17 cellular contexts compared by ENCODE assay signal in genomic region chr1:3593745-3594144, GRCh38. TPM values are rescaled to one million over a fixed set of nuclear protein-coding genes. Genes with fewer than 3 reads are reported as not detected.
DNase-seq lines count a peak whose midpoint lies in the region; ATAC-seq, FAIRE-seq and TF ChIP-seq lines count a peak whose summit lies in the region.
"Had no signal": no experiment of that assay in that cellular context is flagged by ENCODE, and none has a peak within 500 bp of the region (broad histone marks: within the 10 kb centered on the region; RNA-seq: fewer than 3 reads in every experiment).

No MANE protein-coding gene starts in this region.

- FAIRE-seq in endothelial cell of umbilical vein (lab: Jason Lieb, UNC) = peak; percentile 58
- FAIRE-seq: G401.6 had no signal

- peak overlapping the region; percentile 31 for H3K27ac Mint-ChIP-seq in stimulated activated naive B cell treated with anti-CD40 and anti-IgM and Interleukin-4, amounts not matched to agents 10 μg/mL and 1 μg/mL and 100 μg/mL, for 72 hours
- H3K27ac Mint-ChIP-seq: CD14-positive monocyte had no signal

- TF ChIP-seq CTCF in DOHH2 (IDR thresholded peaks at IDR 0.05; ENCODE audit: low read depth, low read length, poor library complexity, severe bottlenecking) = no peak
- no peak for TF ChIP-seq CTCF in endothelial cell of umbilical vein (IDR thresholded peaks at IDR 0.05; ENCODE audit: extremely low read depth in 1 of 2, insufficient read depth in 1 of 2, low read depth in 1 of 2, low read length in 2 of 2)

- H3K27ac ChIP-seq in DOHH2 (ENCODE audit: low read depth, low read length) (no peak overlapping the region), endothelial cell of umbilical vein (ENCODE audit: insufficient read depth, low read depth, low read length) (no peak overlapping the region)
- H3K27ac ChIP-seq: SJCRH30 had no signal

- H3K4me3 ChIP-seq in DOHH2 (ENCODE audit: low read length) (no peak overlapping the region), endothelial cell of umbilical vein (replicated peaks in 1 of 3; ENCODE audit: insufficient read depth in 1 of 3, low read depth in 1 of 3, low read length in 3 of 3) (no peak overlapping the region)
- H3K4me3 ChIP-seq: SJCRH30 had no signal

- H3K4me3 Mint-ChIP-seq in stimulated activated naive B cell treated with anti-CD40 and anti-IgM and Interleukin-4, amounts not matched to agents 10 μg/mL and 1 μg/mL and 100 μg/mL, for 72 hours = peak overlapping the region in 1 of 2 donors; percentile 34
- H3K4me3 Mint-ChIP-seq: CD14-positive monocyte had no signal

- H3K9me2 ChIP-seq in DOHH2 (replicated peaks; ENCODE audit: control insufficient read depth, low read length) = no peaks in the 10 kb centered on the region

- H3K9me3 ChIP-seq in DOHH2 (ENCODE audit: control insufficient read depth, insufficient read depth, low read length) (no peaks in the 10 kb centered on the region), endothelial cell of umbilical vein (replicated peaks; ENCODE audit: control insufficient read depth, insufficient read depth, low read length) (no peaks in the 10 kb centered on the region)
- H3K9me3 ChIP-seq: SJCRH30 had no signal

- no peaks in the 10 kb centered on the region for H3K9me1 ChIP-seq in endothelial cell of umbilical vein (replicated peaks; ENCODE audit: control insufficient read depth, extremely low read depth, insufficient read depth, low read length)

- POLR2A ChIA-PET in endothelial cell of umbilical vein (lab: Charles Lee) = no interaction called here

- H3K4me2 ChIP-seq in DOHH2 (ENCODE audit: low read length) (peak overlapping the region; percentile 32; the same call in 1 of the 2 replicates), endothelial cell of umbilical vein (ENCODE audit: insufficient read depth, low read length) (no peak overlapping the region)

- BruUV-seq in endothelial cell of umbilical vein (replicated peaks; lab: Mats Ljungman, UMichigan) = no TSS peak

- peak overlapping the region; percentile 76 for H2AFZ ChIP-seq in endothelial cell of umbilical vein (ENCODE audit: low read depth, low read length)

- CTCF ChIA-PET in endothelial cell of umbilical vein (lab: Charles Lee) = interaction anchor here (1.5 to 1.9 kb wide), 2 partner anchors 25 to 103 kb away, joined by 3 to 10 read pairs; no protein-coding TSS in a partner anchor

- no peaks in the 10 kb centered on the region for H3K36me3 ChIP-seq in DOHH2 (ENCODE audit: control insufficient read depth, low read length)
- H3K36me3 ChIP-seq in endothelial cell of umbilical vein (ENCODE audit: control insufficient read depth in 2 of 2, extremely low read depth in 1 of 2, insufficient read depth in 2 of 2, low read length in 2 of 2) = no peaks in the 10 kb centered on the region
- H3K36me3 ChIP-seq: SJCRH30 had no signal

- H3K4me1 ChIP-seq in DOHH2 (ENCODE audit: control insufficient read depth, low read length) (peaks cover 34% of the 10 kb centered on the region), endothelial cell of umbilical vein (ENCODE audit: control insufficient read depth, extremely low read depth, insufficient read depth, low read length) (peaks cover 23% of the 10 kb centered on the region)

- H3K79me2 ChIP-seq in DOHH2 (ENCODE audit: control insufficient read depth, low read length) (no peaks in the 10 kb centered on the region), endothelial cell of umbilical vein (ENCODE audit: control insufficient read depth, insufficient read depth, low read length) (no peaks in the 10 kb centered on the region)

- no peaks in the 10 kb centered on the region for H4K20me1 ChIP-seq in DOHH2 (ENCODE audit: control insufficient read depth, insufficient read depth, low read depth, low read length)
- H4K20me1 ChIP-seq in endothelial cell of umbilical vein (replicated peaks; ENCODE audit: control insufficient read depth, extremely low read depth, insufficient read depth, low read length) = no peaks in the 10 kb centered on the region

- dilution Hi-C loops in endothelial cell of umbilical vein (cut with MboI; ENCODE audit: extremely low pct_ligation_motif_present, low sequenced_read_pairs) = no loop called here

- no peaks in the 10 kb centered on the region for H3K36me3 Mint-ChIP-seq in stimulated activated naive B cell treated with anti-CD40 and anti-IgM and Interleukin-4, amounts not matched to agents 10 μg/mL and 1 μg/mL and 100 μg/mL, for 72 hours
- H3K36me3 Mint-ChIP-seq: CD14-positive monocyte had no signal

- H3K9ac ChIP-seq in endothelial cell of umbilical vein (replicated peaks; ENCODE audit: extremely low read depth, insufficient read depth, low read length) = no peak overlapping the region

- peak; percentile 59 for DNase-seq in UCSD-AML1 (lab: John Stamatoyannopoulos, UW; ENCODE audit: unreplicated experiment)
- DNase-seq in endothelial cell of umbilical vein (ENCODE audit: low read depth, low spot score) = peak; percentile 59
- DNase-seq in stimulated activated naive B cell treated with anti-CD40 and anti-IgM and Interleukin-4, amounts not matched to agents 10 μg/mL and 1 μg/mL and 100 μg/mL, for 72 hours = no peak
- DNase-seq: DND-41, NCI-H1105 treated with DMSO at 0.1 percent for 48 hours, NCI-H1930, NCI-H226, NCI-H524, NCI-H82, SJCRH30 had no signal

- no peaks in the 10 kb centered on the region for H3K27me3 Mint-ChIP-seq in stimulated activated naive B cell treated with anti-CD40 and anti-IgM and Interleukin-4, amounts not matched to agents 10 μg/mL and 1 μg/mL and 100 μg/mL, for 72 hours

- no peak for ATAC-seq in stimulated activated naive B cell treated with anti-CD40 and anti-IgM and Interleukin-4, amounts not matched to agents 10 μg/mL and 1 μg/mL and 100 μg/mL, for 72 hours (replicated peaks)
- ATAC-seq in HG02763 (IDR thresholded peaks at IDR 0.05; ENCODE audit: unreplicated experiment) = no peak
- ATAC-seq in HG03378 (IDR thresholded peaks at IDR 0.05; ENCODE audit: unreplicated experiment) = no peak
- no peak for ATAC-seq in HG02840 (IDR thresholded peaks at IDR 0.05; ENCODE audit: low FRiP score, unreplicated experiment)
- ATAC-seq: HCT116 had no signal

- no peak for TF ChIP-seq POLR2A in endothelial cell of umbilical vein (IDR thresholded peaks at IDR 0.05; ENCODE audit: low read depth, low read length)

- no peaks in the 10 kb centered on the region for H3K9me3 Mint-ChIP-seq in stimulated activated naive B cell treated with anti-CD40 and anti-IgM and Interleukin-4, amounts not matched to agents 10 μg/mL and 1 μg/mL and 100 μg/mL, for 72 hours
- H3K9me3 Mint-ChIP-seq: CD14-positive monocyte had no signal

- H3K27me3 ChIP-seq in DOHH2 (ENCODE audit: control insufficient read depth, low read length) (no peaks in the 10 kb centered on the region), endothelial cell of umbilical vein (ENCODE audit: control insufficient read depth in 2 of 2, insufficient read depth in 2 of 2, low read length in 2 of 2) (no peaks in the 10 kb centered on the region)

- 0 out of 2 replicates have a peak, but pooled peaks cover 5% of the 10 kb centered on the region for H3F3A ChIP-seq in DOHH2 (ENCODE audit: control insufficient read depth, insufficient read depth)

- peaks cover 16 to 33% of the 10 kb centered on the region in 2 donors for H3K4me1 Mint-ChIP-seq in stimulated activated naive B cell treated with anti-CD40 and anti-IgM and Interleukin-4, amounts not matched to agents 10 μg/mL and 1 μg/mL and 100 μg/mL, for 72 hours

- intact Hi-C loops in endothelial cell of umbilical vein (cut with micrococcal nuclease) = no loop called here

TF ChIP-seq in endothelial cell of umbilical vein, 7 proteins besides CTCF, POLR2A, EP300 and RAD21 (continues in another document):
- TF ChIP-seq POLR2AphosphoS5 (IDR thresholded peaks at IDR 0.05; ENCODE audit: insufficient read depth, low read depth, low read length) (no peak), GATA2 (IDR thresholded peaks at IDR 0.05; ENCODE audit: insufficient read depth, insufficient read length, low read depth, low read length) (no peak)

RNA-seq across cellular contexts. Expression of gene MEGF6, which starts 17.6 kb away (rescaled TPM):
- total RNA-seq in endothelial cell of umbilical vein = 47.4 and 63.7 TPM in 2 replicates
- polyA plus RNA-seq in endothelial cell of umbilical vein = 22.5 and 31.7 TPM in 2 replicates
- polyA plus RNA-seq in endothelial cell of umbilical vein (2011; cell fraction: cytosol; rRNA removed) = 6.7 and 12.0 TPM in 2 replicates
- 66.7 and 89.2 TPM in 2 replicates for polyA plus RNA-seq in endothelial cell of umbilical vein (2011; cell fraction: nucleus; rRNA removed)
- polyA plus RNA-seq in endothelial cell of umbilical vein (2012) = 16.0 and 34.6 TPM in 2 replicates
- polyA minus RNA-seq in endothelial cell of umbilical vein = 19.6 and 21.3 TPM in 2 replicates
- 5.4 TPM for polyA minus RNA-seq in endothelial cell of umbilical vein (2011; cell fraction: cytosol; rRNA and poly(A)+ RNA removed)
- 14.7 and 42.2 TPM in 2 replicates for polyA minus RNA-seq in endothelial cell of umbilical vein (2011; cell fraction: nucleus; rRNA and poly(A)+ RNA removed)
- total RNA-seq: SJCRH30 had no signal

RNA-seq across cellular contexts. Expression of gene TPRG1L, which starts 31.1 kb away (rescaled TPM):
- total RNA-seq in endothelial cell of umbilical vein = 46.2 and 53.8 TPM in 2 replicates
- 50.5 and 52.3 TPM in 2 replicates for polyA plus RNA-seq in endothelial cell of umbilical vein
- 48.1 and 48.2 TPM in 2 replicates for polyA plus RNA-seq in endothelial cell of umbilical vein (2011; cell fraction: cytosol; rRNA removed)
- 19.1 and 20.9 TPM in 2 replicates for polyA plus RNA-seq in endothelial cell of umbilical vein (2011; cell fraction: nucleus; rRNA removed)
- 45.0 and 53.8 TPM in 2 replicates for polyA plus RNA-seq in endothelial cell of umbilical vein (2012)
- 43.9 and 44.1 TPM in 2 replicates for polyA minus RNA-seq in endothelial cell of umbilical vein
- polyA minus RNA-seq in endothelial cell of umbilical vein (2011; cell fraction: cytosol; rRNA and poly(A)+ RNA removed) = 18.9 TPM
- polyA minus RNA-seq in endothelial cell of umbilical vein (2011; cell fraction: nucleus; rRNA and poly(A)+ RNA removed) = 7.4 and 9.6 TPM in 2 replicates

RNA-seq across cellular contexts. Expression of gene WRAP73, which starts 56.2 kb away (rescaled TPM):
- 23.0 and 27.7 TPM in 2 replicates for total RNA-seq in endothelial cell of umbilical vein
- 50.7 and 59.2 TPM in 2 replicates for polyA plus RNA-seq in endothelial cell of umbilical vein
- 28.5 and 35.3 TPM in 2 replicates for polyA plus RNA-seq in endothelial cell of umbilical vein (2011; cell fraction: cytosol; rRNA removed)
- 107 and 136 TPM in 2 replicates for polyA plus RNA-seq in endothelial cell of umbilical vein (2011; cell fraction: nucleus; rRNA removed)
- polyA plus RNA-seq in endothelial cell of umbilical vein (2012) = 19.9 and 22.0 TPM in 2 replicates
- polyA minus RNA-seq in endothelial cell of umbilical vein = 32.1 and 37.9 TPM in 2 replicates
- 19.9 TPM for polyA minus RNA-seq in endothelial cell of umbilical vein (2011; cell fraction: cytosol; rRNA and poly(A)+ RNA removed)
- polyA minus RNA-seq in endothelial cell of umbilical vein (2011; cell fraction: nucleus; rRNA and poly(A)+ RNA removed) = 25.3 and 26.9 TPM in 2 replicates

RNA-seq across cellular contexts. Expression of gene TP73, which starts 58.6 kb away (rescaled TPM):
- total RNA-seq in endothelial cell of umbilical vein = 0.15 TPM in 1 of 2 replicates, not detected in the other
- polyA plus RNA-seq in endothelial cell of umbilical vein = 0.03 and 0.10 TPM in 2 replicates
- polyA plus RNA-seq in endothelial cell of umbilical vein (2011; cell fraction: cytosol; rRNA removed) = 0.04 and 0.07 TPM in 2 replicates
- 0.07 and 0.18 TPM in 2 replicates for polyA plus RNA-seq in endothelial cell of umbilical vein (2011; cell fraction: nucleus; rRNA removed)
- not detected in 2 replicates for polyA plus RNA-seq in endothelial cell of umbilical vein (2012)
- polyA minus RNA-seq in endothelial cell of umbilical vein = 0.06 and 0.39 TPM in 2 replicates
- not detected for polyA minus RNA-seq in endothelial cell of umbilical vein (2011; cell fraction: cytosol; rRNA and poly(A)+ RNA removed)
- not detected in 2 replicates for polyA minus RNA-seq in endothelial cell of umbilical vein (2011; cell fraction: nucleus; rRNA and poly(A)+ RNA removed)
